ENCODE assay signal across 17 cellular contexts in genomic region chr2:23589739-23590138, GRCh38.
A peak's percentile ranks its signal among the peaks of the same experiment; 100 is the strongest.
DNase-seq lines count a peak whose midpoint lies in the region; ATAC-seq and TF ChIP-seq lines count a peak whose summit lies in the region.
"Had no signal": no experiment of that assay in that cellular context is flagged by ENCODE, and none has a peak within 500 bp of the region (broad histone marks: within the 10 kb centered on the region; RNA-seq: fewer than 3 reads in every experiment).

No MANE protein-coding gene starts in this region.

- no peaks in the 10 kb centered on the region; the same call in 1 of the 2 replicates for H4K20me1 ChIP-seq in IMR-90 (ENCODE audit: insufficient read depth, low read length)

- no peak overlapping the region for H3K4me3 Mint-ChIP-seq in chondrocyte (ENCODE audit: unreplicated experiment)

- H3K27ac ChIP-seq in IMR-90 (ENCODE audit: insufficient read depth, low read length): no peak overlapping the region
- H3K27ac ChIP-seq in skeletal muscle tissue (ENCODE audit: low read depth, low read length): peak overlapping the region; percentile 77
- H3K27ac ChIP-seq in adrenal gland: peak overlapping the region in 2 of 5 donors; percentile 15 to 53
- H3K27ac ChIP-seq: left lung, vagina had no signal

- H3K36me3 Mint-ChIP-seq in chondrocyte (ENCODE audit: low read depth): no peaks in the 10 kb centered on the region

- no peak overlapping the region for H3K27ac Mint-ChIP-seq in chondrocyte (ENCODE audit: unreplicated experiment)

- TF ChIP-seq CTCF in IMR-90 (conservative IDR thresholded peaks at IDR 0.05; ENCODE audit: low read depth, low read length) (no peak), chondrocyte (IDR thresholded peaks at IDR 0.05) (no peak), adrenal gland (IDR thresholded peaks at IDR 0.05) (no peak)

- TF ChIP-seq POLR2A in IMR-90 (IDR thresholded peaks at IDR 0.05; ENCODE audit: low read depth, low read length) (no peak), adrenal gland (IDR thresholded peaks at IDR 0.05) (no peak)

- CTCF ChIA-PET in IMR-90 (lab: Yijun Ruan, JAX): no interaction called here

- H3K4me1 Mint-ChIP-seq in chondrocyte (ENCODE audit: low read depth): peaks cover 46% of the 10 kb centered on the region

- peak; percentile 42; the same call in 1 of the 2 replicates for ATAC-seq in IMR-90 (ENCODE audit: low read depth)
- ATAC-seq in GM19328 (IDR thresholded peaks at IDR 0.05; ENCODE audit: unreplicated experiment): no peak
- ATAC-seq: left lung had no signal

- H2BK15ac ChIP-seq in IMR-90 (ENCODE audit: low read depth, low read length): no peak overlapping the region

- WGBS in IMR-90 (ENCODE audit: extremely low coverage in 2 of 2, insufficient read length in 1 of 2), 2 experiments: 63% methylated on average over 1 of the region's 2 CpGs; no CpG with 5 or more reads in 1 of the 2 experiments
- WGBS in adrenal gland, 4 donors: 56 to 77% (median 60%) methylated on average over 1 to 2 of the region's 2 CpGs

- no peak overlapping the region for H4K5ac ChIP-seq in IMR-90 (ENCODE audit: low read depth, low read length)

- H2BK5ac ChIP-seq in IMR-90 (ENCODE audit: low read depth, low read length, poor library complexity, severe bottlenecking): no peak overlapping the region

- no peaks in the 10 kb centered on the region for H3K27me3 ChIP-seq in IMR-90 (ENCODE audit: control insufficient read depth, insufficient read depth, low read length)
- H3K27me3 ChIP-seq in skeletal muscle tissue (ENCODE audit: control insufficient read depth in 3 of 3, insufficient read depth in 3 of 3, low read length in 3 of 3): no peaks in the 10 kb centered on the region
- H3K27me3 ChIP-seq in adrenal gland: no peaks in the 10 kb centered on the region
- H3K27me3 ChIP-seq: vagina had no signal

- no peaks in the 10 kb centered on the region for H3K36me3 ChIP-seq in IMR-90 (ENCODE audit: control insufficient read depth, insufficient read depth, low read length)
- H3K36me3 ChIP-seq in skeletal muscle tissue (ENCODE audit: control insufficient read depth in 3 of 3, insufficient read depth in 3 of 3, low read length in 3 of 3): no peaks in the 10 kb centered on the region
- no peaks in the 10 kb centered on the region for H3K36me3 ChIP-seq in adrenal gland (replicated peaks in 1 of 2)
- H3K36me3 ChIP-seq: left lung, vagina had no signal

- H3K4me1 ChIP-seq in IMR-90 (ENCODE audit: control insufficient read depth, insufficient read depth, low read length) (peaks cover 6% of the 10 kb centered on the region; the same call in 1 of the 2 replicates), skeletal muscle tissue (ENCODE audit: control insufficient read depth in 3 of 3, insufficient read depth in 3 of 3, low read length in 3 of 3) (peaks cover 50 to 58% (median 55%) of the 10 kb centered on the region in 3 donors), adrenal gland (replicated peaks in 1 of 2) (peaks cover 8 to 22% of the 10 kb centered on the region in 2 donors)
- H3K4me1 ChIP-seq: left lung had no signal

- DNase-seq in IMR-90 (no peak), chondrocyte (ENCODE audit: low spot score) (peak; percentile 49), hepatic stellate cell (ENCODE audit: low spot score) (peak; percentile 47), adrenal gland (no peak), SKM-1 treated with dmso at 0.1 percent for 144 hours (lab: John Stamatoyannopoulos, UW; ENCODE audit: unreplicated experiment) (no peak)
- DNase-seq in activated naive CD4-positive, alpha-beta T cell treated with anti-CD3 and anti-CD28 coated beads, Interleukin-2, amount 50 U/mL, for 16 hours: no peak
- DNase-seq: activated effector memory CD4-positive, alpha-beta T cell treated with Interleukin-2 at 50 U/mL for 16 hours; amygdala; foreskin melanocyte; GF-D8; left lung; stimulated activated CD4-positive, alpha-beta T cell treated with anti-CD3 and anti-CD28 coated beads, Interleukin-15, amount 100 ng/mL, for 24 hours; stimulated activated naive CD4-positive, alpha-beta T cell treated with Interleukin-2 at 50 U/mL for 16 hours; T-helper 2 cell had no signal

- in situ Hi-C loops in IMR-90 (cut with MboI; ENCODE audit: low sequenced_read_pairs): no loop called here

- H3K56ac ChIP-seq in IMR-90 (ENCODE audit: extremely low read depth, insufficient read depth, low read length): no peak overlapping the region

- no TSS peak for BruUV-seq in IMR-90 (replicated peaks; lab: Mats Ljungman, UMichigan)

- dilution Hi-C loops in IMR-90 (cut with HindIII; ENCODE audit: low sequenced_read_pairs, unreplicated experiment): no loop called here

- H3K9me3 Mint-ChIP-seq in chondrocyte (ENCODE audit: low read depth): no peaks in the 10 kb centered on the region

- no peak overlapping the region for H2BK20ac ChIP-seq in IMR-90 (ENCODE audit: low read depth, low read length)

- H2BK120ac ChIP-seq in IMR-90 (ENCODE audit: low read depth, low read length): no peak overlapping the region

- H3K79me1 ChIP-seq in IMR-90 (ENCODE audit: low read depth in 1 of 2, low read length in 2 of 2): peaks cover 0 to 6% of the 10 kb centered on the region in 2 experiments; a peak in 1 of 4 replicates

- no peak for TF ChIP-seq RAD21 in IMR-90 (IDR thresholded peaks at IDR 0.05; ENCODE audit: low read length)

- H3K23ac ChIP-seq in IMR-90 (ENCODE audit: low read depth, low read length): no peak overlapping the region

- H3K14ac ChIP-seq in IMR-90 (replicated peaks; ENCODE audit: low read depth, low read length): no peak overlapping the region

- POLR2A ChIA-PET in IMR-90 (lab: Charles Lee; ENCODE audit: unreplicated experiment): no interaction called here

- H3K4me3 ChIP-seq in IMR-90 (ENCODE audit: insufficient read depth, low read depth, low read length) (no peak overlapping the region), skeletal muscle tissue (ENCODE audit: low read length in 3 of 3) (peak overlapping the region in 1 of 3 donors; percentile 3), adrenal gland (no peak overlapping the region)
- H3K4me3 ChIP-seq: left lung, vagina had no signal

- H3K9me1 ChIP-seq in IMR-90 (ENCODE audit: insufficient read depth, low read length): 0 out of 2 replicates have a peak, but pooled peaks cover 3% of the 10 kb centered on the region

- H4K8ac ChIP-seq in IMR-90 (ENCODE audit: low read depth in 2 of 2, low read length in 2 of 2): no peak overlapping the region

- no peak overlapping the region for H4K91ac ChIP-seq in IMR-90 (ENCODE audit: insufficient read depth, low read depth, low read length)

- no peak overlapping the region for H3K4me2 ChIP-seq in IMR-90 (ENCODE audit: low read depth, low read length)

- H3K9me3 ChIP-seq in IMR-90 (ENCODE audit: control insufficient read depth, insufficient read depth, low read length): no peaks in the 10 kb centered on the region
- no peaks in the 10 kb centered on the region for H3K9me3 ChIP-seq in skeletal muscle tissue (ENCODE audit: control insufficient read depth in 3 of 3, low read length in 3 of 3)
- no peaks in the 10 kb centered on the region for H3K9me3 ChIP-seq in adrenal gland (replicated peaks in 1 of 3)
- H3K9me3 ChIP-seq: left lung, vagina had no signal

- H3K27me3 Mint-ChIP-seq in chondrocyte (ENCODE audit: low read depth): no peaks in the 10 kb centered on the region

- no peak overlapping the region for H2AK5ac ChIP-seq in IMR-90 (ENCODE audit: low read depth, low read length)

- H3K18ac ChIP-seq in IMR-90 (ENCODE audit: low read depth, low read length): no peak overlapping the region

- H3K4ac ChIP-seq in IMR-90 (ENCODE audit: low read depth, low read length): no peak overlapping the region

- H2AFZ ChIP-seq in IMR-90 (replicated peaks; ENCODE audit: low read length, poor library complexity): no peak overlapping the region

- no peak overlapping the region for H3K9ac ChIP-seq in IMR-90 (ENCODE audit: low read depth, low read length)
- peak overlapping the region in 2 of 3 donors; percentile 7 to 35 for H3K9ac ChIP-seq in skeletal muscle tissue (ENCODE audit: low read depth in 1 of 3, low read length in 3 of 3)

- intact Hi-C loops in IMR-90 (cut with micrococcal nuclease): no loop called here
- intact Hi-C loops in adrenal gland (cut with DNase I): no loop called here

- H2AK9ac ChIP-seq in IMR-90 (replicated peaks; ENCODE audit: low read depth, low read length, poor library complexity): peak overlapping the region; percentile 10

TF ChIP-seq in IMR-90, 13 proteins besides CTCF, POLR2A, EP300 and RAD21:
- TF ChIP-seq ELK1 (IDR thresholded peaks at IDR 0.05; ENCODE audit: borderline replicate concordance, low read depth, low read length): no peak
- no peak for TF ChIP-seq BHLHE40 (IDR thresholded peaks at IDR 0.05; ENCODE audit: low read depth, low read length)
- no peak for TF ChIP-seq MXI1 (IDR thresholded peaks at IDR 0.05; ENCODE audit: borderline replicate concordance, low read depth, low read length)
- no peak for TF ChIP-seq CEBPB (IDR thresholded peaks at IDR 0.05; ENCODE audit: low read depth, low read length)
- TF ChIP-seq, protein P1, sequence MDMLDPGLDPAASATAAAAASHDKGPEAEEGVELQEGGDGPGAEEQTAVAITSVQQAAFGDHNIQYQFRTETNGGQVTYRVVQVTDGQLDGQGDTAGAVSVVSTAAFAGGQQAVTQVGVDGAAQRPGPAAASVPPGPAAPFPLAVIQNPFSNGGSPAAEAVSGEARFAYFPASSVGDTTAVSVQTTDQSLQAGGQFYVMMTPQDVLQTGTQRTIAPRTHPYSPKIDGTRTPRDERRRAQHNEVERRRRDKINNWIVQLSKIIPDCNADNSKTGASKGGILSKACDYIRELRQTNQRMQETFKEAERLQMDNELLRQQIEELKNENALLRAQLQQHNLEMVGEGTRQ (IDR thresholded peaks at IDR 0.05; ENCODE audit: low read depth, low read length): no peak
- no peak for TF ChIP-seq RCOR1 (IDR thresholded peaks at IDR 0.05; ENCODE audit: insufficient replicate concordance, low read length)
- no peak for TF ChIP-seq MAFK (IDR thresholded peaks at IDR 0.05; ENCODE audit: low read depth, low read length)
- no peak for TF ChIP-seq SMC3 (IDR thresholded peaks at IDR 0.05; ENCODE audit: low read depth, low read length)
- TF ChIP-seq NFE2L2 (IDR thresholded peaks at IDR 0.05; ENCODE audit: low read depth, low read length): no peak
- TF ChIP-seq CHD1 (IDR thresholded peaks at IDR 0.05; ENCODE audit: low read depth, low read length): no peak
- TF ChIP-seq FOS (IDR thresholded peaks at IDR 0.05; ENCODE audit: low read depth, low read length): no peak
- TF ChIP-seq RFX5 (IDR thresholded peaks at IDR 0.05; ENCODE audit: low read depth, low read length): no peak

Comparison
In these comparisons a context has a peak if more than half of its experiments do, and no peak if none do; other contexts are left out.
1. DNase-seq: peak in chondrocyte (single experiment) and hepatic stellate cell (single experiment); none in IMR-90 (single experiment), adrenal gland (0 of 7), SKM-1 treated with dmso at 0.1 percent for 144 hours (single experiment) and activated naive CD4-positive, alpha-beta T cell treated with anti-CD3 and anti-CD28 coated beads, Interleukin-2, amount 50 U/mL, for 16 hours (single experiment).